In genomic region chr5:136030956-136031611, GRCh38 we compare ENCODE assay signal across 1 cellular context.
A peak's percentile ranks its signal among the peaks of the same experiment; 100 is the strongest.
TF ChIP-seq lines count a peak whose summit lies in the region.

No MANE protein-coding gene starts in this region.

TF ChIP-seq in GM12878, 131 proteins besides CTCF, POLR2A, EP300 and RAD21 (continued from another document):
- TF ChIP-seq, protein P1, sequence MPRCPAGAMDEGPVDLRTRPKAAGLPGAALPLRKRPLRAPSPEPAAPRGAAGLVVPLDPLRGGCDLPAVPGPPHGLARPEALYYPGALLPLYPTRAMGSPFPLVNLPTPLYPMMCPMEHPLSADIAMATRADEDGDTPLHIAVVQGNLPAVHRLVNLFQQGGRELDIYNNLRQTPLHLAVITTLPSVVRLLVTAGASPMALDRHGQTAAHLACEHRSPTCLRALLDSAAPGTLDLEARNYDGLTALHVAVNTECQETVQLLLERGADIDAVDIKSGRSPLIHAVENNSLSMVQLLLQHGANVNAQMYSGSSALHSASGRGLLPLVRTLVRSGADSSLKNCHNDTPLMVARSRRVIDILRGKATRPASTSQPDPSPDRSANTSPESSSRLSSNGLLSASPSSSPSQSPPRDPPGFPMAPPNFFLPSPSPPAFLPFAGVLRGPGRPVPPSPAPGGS (IDR thresholded peaks at IDR 0.05; ENCODE audit: borderline replicate concordance, insufficient read depth, low read depth, low read length, poor library complexity, severe bottlenecking): no peak
- no peak for TF ChIP-seq CEBPB (IDR thresholded peaks at IDR 0.05; ENCODE audit: borderline replicate concordance in 1 of 2, low read depth in 2 of 2, low read length in 2 of 2)
- TF ChIP-seq EZH2 (IDR thresholded peaks at IDR 0.05; ENCODE audit: borderline replicate concordance, control insufficient read depth, low read depth, low read length): no peak
- peak in 1 of 2 experiments; percentile 57; a peak in 1 of 4 replicates for TF ChIP-seq BHLHE40 (IDR thresholded peaks at IDR 0.05; ENCODE audit: borderline replicate concordance in 1 of 2, low read depth in 2 of 2, low read length in 1 of 2)
- peak; percentile 76 for TF ChIP-seq ZNF217 (IDR thresholded peaks at IDR 0.05)
- peak; percentile 23; the same call in 1 of the 2 replicates for TF ChIP-seq ATF7 (IDR thresholded peaks at IDR 0.05; ENCODE audit: low read depth)
- peak; percentile 68 to 78; a peak in 3 of 4 replicates for TF ChIP-seq IKZF2 (IDR thresholded peaks at IDR 0.05)
- TF ChIP-seq USF1 (IDR thresholded peaks at IDR 0.05; ENCODE audit: borderline replicate concordance, extremely low read length, insufficient read depth, low read depth, low read length): no peak
- peak; percentile 21; the same call in 1 of the 2 replicates for TF ChIP-seq BCL11A (IDR thresholded peaks at IDR 0.05; ENCODE audit: low read depth, low read length)
- no peak for TF ChIP-seq MLLT1 (IDR thresholded peaks at IDR 0.05)
- no peak for TF ChIP-seq SMAD1 (IDR thresholded peaks at IDR 0.05; ENCODE audit: low read depth, partially characterized antibody)
- no peak for TF ChIP-seq BCLAF1 (IDR thresholded peaks at IDR 0.05)
- TF ChIP-seq HDGF (IDR thresholded peaks at IDR 0.05): no peak
- TF ChIP-seq ZNF207 (IDR thresholded peaks at IDR 0.05; ENCODE audit: borderline replicate concordance): no peak
- TF ChIP-seq TBL1XR1 (IDR thresholded peaks at IDR 0.05; ENCODE audit: low read depth, low read length): no peak
- TF ChIP-seq FOS (IDR thresholded peaks at IDR 0.05; ENCODE audit: borderline replicate concordance, extremely low read depth, insufficient read length): no peak
- no peak for TF ChIP-seq ESRRA (IDR thresholded peaks at IDR 0.05; ENCODE audit: low read length)
- TF ChIP-seq BMI1 (IDR thresholded peaks at IDR 0.05; ENCODE audit: borderline replicate concordance): no peak
- TF ChIP-seq TCF3 (IDR thresholded peaks at IDR 0.05; ENCODE audit: borderline replicate concordance, insufficient read depth, low read depth, low read length): 0 out of 2 replicates have a peak, but pooled peaks have one; percentile 49
- TF ChIP-seq RBBP5 (conservative IDR thresholded peaks at IDR 0.05): no peak
- TF ChIP-seq SMARCA5 (IDR thresholded peaks at IDR 0.05): peak; percentile 85; the same call in 1 of the 2 replicates
- no peak for TF ChIP-seq MYB (IDR thresholded peaks at IDR 0.05; ENCODE audit: borderline replicate concordance, low read depth, low read length)
- TF ChIP-seq, protein P2, sequence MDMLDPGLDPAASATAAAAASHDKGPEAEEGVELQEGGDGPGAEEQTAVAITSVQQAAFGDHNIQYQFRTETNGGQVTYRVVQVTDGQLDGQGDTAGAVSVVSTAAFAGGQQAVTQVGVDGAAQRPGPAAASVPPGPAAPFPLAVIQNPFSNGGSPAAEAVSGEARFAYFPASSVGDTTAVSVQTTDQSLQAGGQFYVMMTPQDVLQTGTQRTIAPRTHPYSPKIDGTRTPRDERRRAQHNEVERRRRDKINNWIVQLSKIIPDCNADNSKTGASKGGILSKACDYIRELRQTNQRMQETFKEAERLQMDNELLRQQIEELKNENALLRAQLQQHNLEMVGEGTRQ (IDR thresholded peaks at IDR 0.05; ENCODE audit: borderline replicate concordance, low read depth, low read length): no peak
- no peak for TF ChIP-seq PAX8 (IDR thresholded peaks at IDR 0.05)
- TF ChIP-seq ZBTB33 (IDR thresholded peaks at IDR 0.05): no peak
- TF ChIP-seq ZBED1 (IDR thresholded peaks at IDR 0.05; ENCODE audit: borderline replicate concordance): no peak
- TF ChIP-seq POU2F2 (IDR thresholded peaks at IDR 0.05; ENCODE audit: borderline replicate concordance, low read depth, low read length): no peak
- no peak for TF ChIP-seq BRCA1 (IDR thresholded peaks at IDR 0.05; ENCODE audit: low read depth, low read length)
